In genomic region chr19:43618921-43619261, GRCh38 we compare ENCODE assay signal across 1 cellular context.
TF ChIP-seq lines count a peak whose summit lies in the region.

No MANE protein-coding gene starts in this region.

TF ChIP-seq in HEK293, 187 proteins besides CTCF, POLR2A, EP300 and RAD21 (continued from another document and continues in another):
- TF ChIP-seq ZSCAN18 (tag by site-specific recombination; IDR thresholded peaks at IDR 0.05), result no peak; the same call in 1 of the 2 replicates
- TF ChIP-seq ZNF626 (tag by site-specific recombination; IDR thresholded peaks at IDR 0.05), result no peak
- TF ChIP-seq REST (tag by site-specific recombination; IDR thresholded peaks at IDR 0.05), result no peak; the same call in 1 of the 2 replicates
- no peak for TF ChIP-seq ZNF510 (tag by site-specific recombination; IDR thresholded peaks at IDR 0.05; ENCODE audit: insufficient replicate concordance)
- TF ChIP-seq ZBTB26 (tag by site-specific recombination; optimal IDR thresholded peaks at IDR 0.05), result no peak
- TF ChIP-seq ZNF292 (tag by site-specific recombination; IDR thresholded peaks at IDR 0.05; ENCODE audit: borderline replicate concordance, low read depth), result no peak
- TF ChIP-seq ZNF449 (tag by site-specific recombination; IDR thresholded peaks at IDR 0.05), result no peak; the same call in 1 of the 2 replicates
- TF ChIP-seq TRIM28 (IDR thresholded peaks at IDR 0.05; ENCODE audit: borderline replicate concordance, low read length), result no peak
- TF ChIP-seq KLF7 (tag by site-specific recombination; IDR thresholded peaks at IDR 0.05; ENCODE audit: borderline replicate concordance), result no peak
- TF ChIP-seq BCL6B (tag by site-specific recombination; IDR thresholded peaks at IDR 0.05), result no peak
- no peak for TF ChIP-seq ZNF223 (tag by site-specific recombination; IDR thresholded peaks at IDR 0.05)
- TF ChIP-seq INSM2 (tag by site-specific recombination; IDR thresholded peaks at IDR 0.05), result no peak
- no peak; the same call in 1 of the 2 replicates for TF ChIP-seq ZNF221 (tag by site-specific recombination; IDR thresholded peaks at IDR 0.05; ENCODE audit: borderline replicate concordance)
- TF ChIP-seq ZNF16 (tag by site-specific recombination; IDR thresholded peaks at IDR 0.05; ENCODE audit: low read depth), result no peak
- no peak; the same call in 1 of the 2 replicates for TF ChIP-seq ZNF423 (tag by site-specific recombination; IDR thresholded peaks at IDR 0.05)
- no peak for TF ChIP-seq ZNF701 (tag by site-specific recombination; IDR thresholded peaks at IDR 0.05)
- TF ChIP-seq ZNF133 (tag by site-specific recombination; IDR thresholded peaks at IDR 0.05), result no peak
- no peak for TF ChIP-seq ZBTB11 (tag by site-specific recombination; conservative IDR thresholded peaks at IDR 0.05; ENCODE audit: low read depth)
- no peak for TF ChIP-seq KLF9 (tag by site-specific recombination; IDR thresholded peaks at IDR 0.05; ENCODE audit: low read depth)
- TF ChIP-seq ZNF48 (tag by site-specific recombination; IDR thresholded peaks at IDR 0.05), result no peak
- 0 out of 2 replicates have a peak, but pooled peaks have one; percentile 22 for TF ChIP-seq ZFP3 (tag by site-specific recombination; IDR thresholded peaks at IDR 0.05; ENCODE audit: low read depth)
- 0 out of 2 replicates have a peak, but pooled peaks have one; percentile 34 for TF ChIP-seq ZNF664 (tag by site-specific recombination; IDR thresholded peaks at IDR 0.05)
- no peak for TF ChIP-seq ZBTB44 (tag by site-specific recombination; IDR thresholded peaks at IDR 0.05)
- TF ChIP-seq ZBTB21 (tag by site-specific recombination; IDR thresholded peaks at IDR 0.05), result peak; percentile 79
- TF ChIP-seq ZNF692 (tag by site-specific recombination; IDR thresholded peaks at IDR 0.05), result peak; percentile 79; the same call in 1 of the 2 replicates
- TF ChIP-seq ZBTB8A (tag by site-specific recombination; IDR thresholded peaks at IDR 0.05), result no peak
- no peak for TF ChIP-seq TSHZ1 (tag by site-specific recombination; IDR thresholded peaks at IDR 0.05; ENCODE audit: borderline replicate concordance)
- TF ChIP-seq ZNF560 (tag by site-specific recombination; IDR thresholded peaks at IDR 0.05; ENCODE audit: borderline replicate concordance), result no peak
- TF ChIP-seq ZNF404 (tag by site-specific recombination; IDR thresholded peaks at IDR 0.05), result no peak
- TF ChIP-seq ZNF776 (tag by site-specific recombination; IDR thresholded peaks at IDR 0.05; ENCODE audit: borderline replicate concordance), result no peak
- TF ChIP-seq ZNF140 (tag by site-specific recombination; IDR thresholded peaks at IDR 0.05), result no peak
- TF ChIP-seq ZNF394 (tag by site-specific recombination; IDR thresholded peaks at IDR 0.05; ENCODE audit: borderline replicate concordance), result peak; percentile 53; the same call in 1 of the 2 replicates
- no peak for TF ChIP-seq YY1 (tag by site-specific recombination; IDR thresholded peaks at IDR 0.05)
- no peak for TF ChIP-seq ZNF610 (tag by site-specific recombination; IDR thresholded peaks at IDR 0.05; ENCODE audit: borderline replicate concordance)
